Comparison of ENCODE assay signal across 1 cellular context in genomic region chr2:74481961-74482800, GRCh38.
TF ChIP-seq lines count a peak whose summit lies in the region.

No MANE protein-coding gene starts in this region.

TF ChIP-seq in HepG2, 621 proteins besides CTCF, POLR2A, EP300 and RAD21 (continued from another document and continues in another):
- no peak; the same call in 1 of the 2 replicates for TF ChIP-seq ARID4A (CRISPR knock-in tag; IDR thresholded peaks at IDR 0.05; ENCODE audit: borderline replicate concordance)
- 0 out of 2 replicates have a peak, but pooled peaks have one; percentile 86 for TF ChIP-seq ZNF674 (CRISPR knock-in tag; IDR thresholded peaks at IDR 0.05; ENCODE audit: low read depth)
- TF ChIP-seq TRAFD1 (CRISPR knock-in tag; IDR thresholded peaks at IDR 0.05; ENCODE audit: borderline replicate concordance): no peak
- TF ChIP-seq PHF21A (CRISPR knock-in tag; IDR thresholded peaks at IDR 0.05): no peak
- TF ChIP-seq ZNF275 (CRISPR knock-in tag; IDR thresholded peaks at IDR 0.05; ENCODE audit: borderline replicate concordance): peak; percentile 77; the same call in 1 of the 2 replicates
- TF ChIP-seq MED8 (CRISPR knock-in tag; IDR thresholded peaks at IDR 0.05; ENCODE audit: insufficient replicate concordance): peak; percentile 85
- no peak for TF ChIP-seq KMT2B (CRISPR knock-in tag; IDR thresholded peaks at IDR 0.05)
- TF ChIP-seq RERE (CRISPR knock-in tag; IDR thresholded peaks at IDR 0.05; ENCODE audit: low read depth): no peak
- TF ChIP-seq ZBTB39 (CRISPR knock-in tag; IDR thresholded peaks at IDR 0.05): 0 out of 2 replicates have a peak, but pooled peaks have one; percentile 86
- TF ChIP-seq SAP130 (CRISPR knock-in tag; IDR thresholded peaks at IDR 0.05; ENCODE audit: low read depth): peak; percentile 36; the same call in 1 of the 2 replicates
- peak; percentile 72 for TF ChIP-seq ZNF704 (CRISPR knock-in tag; IDR thresholded peaks at IDR 0.05; ENCODE audit: borderline replicate concordance)
- TF ChIP-seq PRPF4 (IDR thresholded peaks at IDR 0.05; ENCODE audit: low read depth, low read length, poor library complexity, severe bottlenecking): no peak
- no peak for TF ChIP-seq ZNF207 (IDR thresholded peaks at IDR 0.05; ENCODE audit: borderline replicate concordance)
- no peak; the same call in 1 of the 2 replicates for TF ChIP-seq ZNF550 (CRISPR knock-in tag; IDR thresholded peaks at IDR 0.05; ENCODE audit: borderline replicate concordance)
- no peak; the same call in none of the 2 replicates for TF ChIP-seq ZSCAN5A (CRISPR knock-in tag; IDR thresholded peaks at IDR 0.05; ENCODE audit: borderline replicate concordance)
- TF ChIP-seq FOXP1 (IDR thresholded peaks at IDR 0.05): no peak
- no peak for TF ChIP-seq FOXP1 (CRISPR knock-in tag; IDR thresholded peaks at IDR 0.05)
- 0 out of 2 replicates have a peak, but pooled peaks have one; percentile 18 for TF ChIP-seq ZNF34 (CRISPR knock-in tag; IDR thresholded peaks at IDR 0.05; ENCODE audit: borderline replicate concordance)
- no peak for TF ChIP-seq TCF7L2 (IDR thresholded peaks at IDR 0.05; ENCODE audit: low read depth, low read length)
- peak; percentile 84; the same call in 1 of the 2 replicates for TF ChIP-seq PATZ1 (CRISPR knock-in tag; IDR thresholded peaks at IDR 0.05)
- TF ChIP-seq ZFP36L1 (CRISPR knock-in tag; IDR thresholded peaks at IDR 0.05): no peak; the same call in 1 of the 2 replicates
- TF ChIP-seq ZNF670 (CRISPR knock-in tag; IDR thresholded peaks at IDR 0.05; ENCODE audit: borderline replicate concordance): no peak; the same call in 1 of the 2 replicates
- TF ChIP-seq ZNF773 (CRISPR knock-in tag; IDR thresholded peaks at IDR 0.05; ENCODE audit: borderline replicate concordance): peak; percentile 58; the same call in 1 of the 2 replicates
- 0 out of 2 replicates have a peak, but pooled peaks have one; percentile 7 for TF ChIP-seq ZBTB1 (CRISPR knock-in tag; IDR thresholded peaks at IDR 0.05; ENCODE audit: borderline replicate concordance)
- TF ChIP-seq CREBL2 (CRISPR knock-in tag; IDR thresholded peaks at IDR 0.05; ENCODE audit: borderline replicate concordance): peak; percentile 84; the same call in 1 of the 2 replicates
- TF ChIP-seq CHD4 (IDR thresholded peaks at IDR 0.05; ENCODE audit: borderline replicate concordance, low read length): no peak
- peak; percentile 79 for TF ChIP-seq E2F1 (CRISPR knock-in tag; IDR thresholded peaks at IDR 0.05)
- TF ChIP-seq MAFF (IDR thresholded peaks at IDR 0.05; ENCODE audit: low read depth, low read length): no peak
- TF ChIP-seq ATAD3A (CRISPR knock-in tag; IDR thresholded peaks at IDR 0.05): no peak
- no peak for TF ChIP-seq ASH2L (IDR thresholded peaks at IDR 0.05; ENCODE audit: insufficient read length, low read depth, low read length)
- peak; percentile 64 for TF ChIP-seq RFXAP (CRISPR knock-in tag; IDR thresholded peaks at IDR 0.05; ENCODE audit: borderline replicate concordance)
